Comparison of ENCODE assay signal across 8 cellular contexts in the genomic region with DNA sequence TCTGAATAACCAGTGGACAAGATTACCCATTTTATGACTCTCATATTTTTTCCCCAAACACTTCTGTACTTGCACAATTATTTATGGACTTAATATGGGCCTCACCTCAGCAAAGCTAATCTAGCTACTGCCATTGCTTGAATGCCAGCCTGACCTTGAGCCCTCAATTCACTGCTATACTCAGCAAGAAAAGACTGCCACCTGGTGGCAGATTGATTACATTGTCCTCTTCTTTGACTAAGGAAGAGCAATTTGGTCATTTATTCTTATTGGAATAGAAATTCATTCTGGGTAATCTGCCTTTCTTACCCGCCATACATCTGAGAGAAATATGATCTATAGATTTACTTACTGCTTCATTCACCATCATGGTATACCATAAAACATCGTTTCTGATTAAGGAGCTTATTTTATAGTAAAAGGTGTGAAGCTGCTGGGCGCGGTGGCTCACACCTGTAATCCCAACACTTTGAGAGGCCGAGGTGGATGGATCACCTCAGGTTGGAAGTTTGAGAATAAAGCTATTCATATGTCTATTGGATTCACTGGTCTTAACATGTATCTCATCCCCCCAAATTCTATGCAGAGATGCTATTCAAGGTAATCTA.
DNase-seq lines count a peak whose midpoint lies in the region; ATAC-seq lines count a peak whose summit lies in the region.

No MANE protein-coding gene starts in this region.

- ATAC-seq in HG02763 (IDR thresholded peaks at IDR 0.05; ENCODE audit: unreplicated experiment) = peak; percentile 84

- H3K4me1 Mint-ChIP-seq in T-helper 2 cell treated with Interferon-gamma antibody and Interleukin-4, amounts not matched to agents 5 μg/mL and 100 μg/mL, for 36 hours (ENCODE audit: low read depth) = peaks cover 48% of the 10 kb centered on the region

- H3K27me3 Mint-ChIP-seq in T-helper 2 cell treated with Interferon-gamma antibody and Interleukin-4, amounts not matched to agents 5 μg/mL and 100 μg/mL, for 36 hours (ENCODE audit: low read depth) = no peaks in the 10 kb centered on the region

- no peak overlapping the region for H3K4me3 Mint-ChIP-seq in T-helper 2 cell treated with Interferon-gamma antibody and Interleukin-4, amounts not matched to agents 5 μg/mL and 100 μg/mL, for 36 hours

- H3K36me3 Mint-ChIP-seq in T-helper 2 cell treated with Interferon-gamma antibody and Interleukin-4, amounts not matched to agents 5 μg/mL and 100 μg/mL, for 36 hours (ENCODE audit: low read depth) = peaks cover 3% of the 10 kb centered on the region

- peaks cover 3% of the 10 kb centered on the region for H3K9me3 Mint-ChIP-seq in T-helper 2 cell treated with Interferon-gamma antibody and Interleukin-4, amounts not matched to agents 5 μg/mL and 100 μg/mL, for 36 hours

- DNase-seq in activated T-cell treated with anti-CD3 and anti-CD28 coated beads for 24 hours (ENCODE audit: low read depth) = peak; percentile 69
- no peak for DNase-seq in activated T-cell treated with anti-CD3 and anti-CD28 coated beads, Interleukin-2, amount 50 U/mL, for 1 hour
- peak; percentile 18 to 45 for DNase-seq in NCI-H187 (lab: John Stamatoyannopoulos, UW)
- DNase-seq in T-helper 2 cell treated with Interferon-gamma antibody and Interleukin-4, amounts not matched to agents 5 μg/mL and 100 μg/mL, for 36 hours (ENCODE audit: low spot score) = peak; percentile 65
- peak; percentile 41 for DNase-seq in brain pericyte (ENCODE audit: low read depth, low spot score)
- DNase-seq in iPS-NIHi7 (ENCODE audit: extremely low spot score) = peak; percentile 71
- DNase-seq in stimulated activated CD4-positive, alpha-beta T cell treated with anti-CD3 and anti-CD28 coated beads, Interleukin-15, amount 100 ng/mL, for 48 hours (ENCODE audit: low read depth in 2 of 2) = peak; percentile 48 to 71

- no peak overlapping the region for H3K27ac Mint-ChIP-seq in T-helper 2 cell treated with Interferon-gamma antibody and Interleukin-4, amounts not matched to agents 5 μg/mL and 100 μg/mL, for 36 hours
